Comparison of ENCODE assay signal across 15 cellular contexts in genomic region chr11:62267050-62267449, GRCh38.
A peak's percentile ranks its signal among the peaks of the same experiment; 100 is the strongest.
DNase-seq lines count a peak whose midpoint lies in the region; ATAC-seq lines count a peak whose summit lies in the region.
"Had no signal": no experiment of that assay in that cellular context is flagged by ENCODE, and none has a peak within 500 bp of the region (broad histone marks: within the 10 kb centered on the region; RNA-seq: fewer than 3 reads in every experiment).

No MANE protein-coding gene starts in this region.

- H3K9me3 Mint-ChIP-seq in activated T-cell treated with anti-CD3 and anti-CD28 coated beads, Interleukin-2, amount 50 U/mL, for 24 hours: peaks cover 2% of the 10 kb centered on the region
- H3K9me3 Mint-ChIP-seq in stimulated activated naive CD8-positive, alpha-beta T cell treated with anti-CD3 and anti-CD28 coated beads, Interleukin-15, amount 100 ng/mL, for 72 hours: no peaks in the 10 kb centered on the region
- H3K9me3 Mint-ChIP-seq: CD8-positive, alpha-beta memory T cell; H9 had no signal

- H3K27me3 Mint-ChIP-seq in activated T-cell treated with anti-CD3 and anti-CD28 coated beads, Interleukin-2, amount 50 U/mL, for 24 hours: peaks cover 39% of the 10 kb centered on the region
- H3K27me3 Mint-ChIP-seq in stimulated activated naive CD8-positive, alpha-beta T cell treated with anti-CD3 and anti-CD28 coated beads, Interleukin-15, amount 100 ng/mL, for 72 hours: peaks cover 21% of the 10 kb centered on the region

- DNase-seq in activated CD4-positive, CD25-positive, alpha-beta regulatory T cell treated with anti-CD3 and anti-CD28 coated beads, Interleukin-2, amount 50 U/mL, for 72 hours: no peak
- DNase-seq in activated T-cell treated with anti-CD3 and anti-CD28 coated beads, Interleukin-2, amount 50 U/mL, for 24 hours: no peak
- DNase-seq in activated T-cell treated with anti-CD3 and anti-CD28 coated beads, Interleukin-2, amount 50 U/mL, for 1 hour: no peak
- no peak for DNase-seq in stimulated activated naive CD8-positive, alpha-beta T cell treated with anti-CD3 and anti-CD28 coated beads, Interleukin-15, Interleukin-2, amounts not matched to agents 100 U/mL and 50 U/mL, for 24 hours
- DNase-seq in stimulated activated naive CD8-positive, alpha-beta T cell treated with anti-CD3 and anti-CD28 coated beads, Interleukin-15, amount 100 ng/mL, for 72 hours: no peak
- DNase-seq: 8988T; AML-193; Caco-2; CD8-positive, alpha-beta memory T cell; DND-41; GDM1; GOT3; H9 had no signal

- no peaks in the 10 kb centered on the region for H3K36me3 Mint-ChIP-seq in activated T-cell treated with anti-CD3 and anti-CD28 coated beads, Interleukin-2, amount 50 U/mL, for 24 hours (ENCODE audit: low read depth)
- H3K36me3 Mint-ChIP-seq: CD8-positive, alpha-beta memory T cell had no signal

- peak; percentile 15 to 33 for ATAC-seq in activated CD4-positive, CD25-positive, alpha-beta regulatory T cell treated with anti-CD3 and anti-CD28 coated beads, Interleukin-2, amount 50 U/mL, for 24 hours
- peak; percentile 30 for ATAC-seq in stimulated activated naive CD8-positive, alpha-beta T cell treated with anti-CD3 and anti-CD28 coated beads, Interleukin-15, Interleukin-2, amounts not matched to agents 100 U/mL and 50 U/mL, for 24 hours
- no peak for ATAC-seq in stimulated activated naive CD8-positive, alpha-beta T cell treated with anti-CD3 and anti-CD28 coated beads, Interleukin-15, amount 100 ng/mL, for 72 hours
- ATAC-seq in HG03432 (IDR thresholded peaks at IDR 0.05; ENCODE audit: unreplicated experiment): no peak

- H3K4me3 Mint-ChIP-seq in activated T-cell treated with anti-CD3 and anti-CD28 coated beads, Interleukin-2, amount 50 U/mL, for 24 hours: no peak overlapping the region
- no peak overlapping the region for H3K4me3 Mint-ChIP-seq in stimulated activated naive CD8-positive, alpha-beta T cell treated with anti-CD3 and anti-CD28 coated beads, Interleukin-15, amount 100 ng/mL, for 72 hours
- H3K4me3 Mint-ChIP-seq: CD8-positive, alpha-beta memory T cell; H9 had no signal

- H3K27ac Mint-ChIP-seq in activated T-cell treated with anti-CD3 and anti-CD28 coated beads, Interleukin-2, amount 50 U/mL, for 24 hours: peak overlapping the region; percentile 86
- H3K27ac Mint-ChIP-seq in stimulated activated naive CD8-positive, alpha-beta T cell treated with anti-CD3 and anti-CD28 coated beads, Interleukin-15, amount 100 ng/mL, for 72 hours: no peak overlapping the region
- H3K27ac Mint-ChIP-seq: H9 had no signal

- H3K4me1 Mint-ChIP-seq in activated T-cell treated with anti-CD3 and anti-CD28 coated beads, Interleukin-2, amount 50 U/mL, for 24 hours (ENCODE audit: low read depth): peaks cover 40% of the 10 kb centered on the region
- peaks cover 16% of the 10 kb centered on the region for H3K4me1 Mint-ChIP-seq in stimulated activated naive CD8-positive, alpha-beta T cell treated with anti-CD3 and anti-CD28 coated beads, Interleukin-15, amount 100 ng/mL, for 72 hours
- H3K4me1 Mint-ChIP-seq: CD8-positive, alpha-beta memory T cell had no signal

Comparison
In these comparisons a context has a peak if more than half of its experiments do, and no peak if none do; other contexts are left out.
1. ATAC-seq: peak in activated CD4-positive, CD25-positive, alpha-beta regulatory T cell treated with anti-CD3 and anti-CD28 coated beads, Interleukin-2, amount 50 U/mL, for 24 hours (2 of 2) and stimulated activated naive CD8-positive, alpha-beta T cell treated with anti-CD3 and anti-CD28 coated beads, Interleukin-15, Interleukin-2, amounts not matched to agents 100 U/mL and 50 U/mL, for 24 hours (single experiment); none in stimulated activated naive CD8-positive, alpha-beta T cell treated with anti-CD3 and anti-CD28 coated beads, Interleukin-15, amount 100 ng/mL, for 72 hours (single experiment) and HG03432 (single experiment).